Comparison of ENCODE assay signal across 8 cellular contexts in the genomic region with DNA sequence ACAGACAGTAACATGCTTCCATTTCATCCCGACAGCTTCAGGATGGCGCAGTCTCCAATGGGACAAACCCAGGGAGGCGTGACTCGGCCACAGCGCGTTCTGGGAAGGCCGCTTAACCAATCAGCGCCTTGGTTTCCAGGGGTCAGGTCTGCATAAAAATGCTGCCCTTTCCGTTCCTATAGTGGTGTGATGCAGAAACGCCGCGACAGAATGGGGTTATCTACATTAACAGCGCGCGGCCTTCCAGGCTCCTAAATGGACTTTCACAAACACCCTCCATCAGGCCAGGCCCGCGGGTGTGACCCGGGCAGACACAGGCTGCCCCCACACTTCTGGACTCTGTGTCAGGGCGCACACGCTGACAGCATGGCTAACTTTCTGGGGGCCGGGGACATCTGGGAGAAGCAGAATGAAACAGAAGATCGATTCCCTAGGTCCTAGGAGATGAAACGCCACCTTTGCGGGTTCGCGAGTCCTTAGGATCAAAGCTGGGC. TPM values are rescaled to one million over a fixed set of nuclear protein-coding genes. Genes with fewer than 3 reads are reported as not detected.
A peak's percentile ranks its signal among the peaks of the same experiment; 100 is the strongest.
DNase-seq lines count a peak whose midpoint lies in the region; ATAC-seq, FAIRE-seq and TF ChIP-seq lines count a peak whose summit lies in the region.

No MANE protein-coding gene starts in this region.

- peaks cover 4 to 13% (median 11%) of the 10 kb centered on the region in 4 donors for H3K4me1 Mint-ChIP-seq in naive thymus-derived CD8-positive, alpha-beta T cell

- POLR2A ChIA-PET in naive thymus-derived CD8-positive, alpha-beta T cell (lab: Charles Lee) = interaction anchor here (0.6 to 3.4 kb wide), 9 partner anchors 11 to 122 kb away, joined by 3 to 38 read pairs (median 7); partner anchors contain the start of genes ADAT1, CFDP1, GABARAPL2 and KARS1

- H3K27ac ChIP-seq in foreskin keratinocyte = peak overlapping the region; percentile 8

- H3K36me3 Mint-ChIP-seq in naive thymus-derived CD8-positive, alpha-beta T cell = no peaks in the 10 kb centered on the region

- no peaks in the 10 kb centered on the region for H3K9me3 Mint-ChIP-seq in naive thymus-derived CD8-positive, alpha-beta T cell

- H3K4me3 Mint-ChIP-seq in naive thymus-derived CD8-positive, alpha-beta T cell = peak overlapping the region; percentile 81 to 94 (median 90)

- H3K27me3 Mint-ChIP-seq in naive thymus-derived CD8-positive, alpha-beta T cell = peaks cover 3 to 20% (median 6%) of the 10 kb centered on the region in 5 donors

- TF ChIP-seq CTCF in foreskin keratinocyte (conservative IDR thresholded peaks at IDR 0.05) = peak; percentile 13

- peak overlapping the region in 9 of 10 donors; percentile 30 to 94 (median 92) for H3K27ac Mint-ChIP-seq in naive thymus-derived CD8-positive, alpha-beta T cell

- H3K27me3 ChIP-seq in foreskin keratinocyte = no peaks in the 10 kb centered on the region

- ATAC-seq in HG03064 (IDR thresholded peaks at IDR 0.05; ENCODE audit: low read depth, unreplicated experiment) (peak; percentile 35), foreskin keratinocyte (peak; percentile 67), GM21786 (IDR thresholded peaks at IDR 0.05; ENCODE audit: unreplicated experiment) (no peak)
- peak in 1 of 2 donors; percentile 3 for ATAC-seq in naive thymus-derived CD8-positive, alpha-beta T cell

- DNase-seq in AG08395 (ENCODE audit: low spot score) = peak; percentile 94
- no peak for DNase-seq in GM12891 (ENCODE audit: insufficient read length, low spot score)
- DNase-seq in NCI-H2196 treated with DMSO at 0.1 percent for 48 hours (lab: John Stamatoyannopoulos, UW; ENCODE audit: unreplicated experiment) = peak; percentile 42
- DNase-seq in activated CD8-positive, alpha-beta memory T cell treated with anti-CD3 and anti-CD28 coated beads, Interleukin-2, amount 50 U/mL, for 48 hours = peak; percentile 59
- DNase-seq in foreskin keratinocyte = peak; percentile 73 to 85
- no peak for DNase-seq in naive thymus-derived CD8-positive, alpha-beta T cell

- TF ChIP-seq POLR2A in GM12891 (IDR thresholded peaks at IDR 0.05; ENCODE audit: low read depth, low read length) = no peak

- peaks cover 9% of the 10 kb centered on the region for H3K4me1 ChIP-seq in foreskin keratinocyte

- FAIRE-seq in GM12891 (lab: Jason Lieb, UNC) = no peak

TF ChIP-seq in GM12891, 5 proteins besides CTCF, POLR2A, EP300 and RAD21:
- TF ChIP-seq TAF1 (IDR thresholded peaks at IDR 0.05; ENCODE audit: low read depth, low read length) (no peak; the same call in 1 of the 2 replicates), POLR2AphosphoS5 (IDR thresholded peaks at IDR 0.05; ENCODE audit: low read depth, low read length) (no peak), PAX5 (IDR thresholded peaks at IDR 0.05; ENCODE audit: insufficient read depth, low read length, severe bottlenecking) (peak; percentile 90), SPI1 (IDR thresholded peaks at IDR 0.05; ENCODE audit: low read depth, low read length) (no peak), POU2F2 (IDR thresholded peaks at IDR 0.05; ENCODE audit: low read depth, low read length) (peak; percentile 70; the same call in 1 of the 2 replicates)

RNA-seq across cellular contexts. Expression of gene TMEM231, which starts 0.8 kb away (rescaled TPM):
- polyA plus RNA-seq in GM12891 (2012; ENCODE audit: low read depth, missing spikeins) = 3.5 TPM
- 9.0 and 10.3 TPM in 2 replicates for total RNA-seq in foreskin keratinocyte
- polyA plus RNA-seq in foreskin keratinocyte = 7.1 and 7.3 TPM in 2 replicates
- total RNA-seq in naive thymus-derived CD8-positive, alpha-beta T cell = 1 to 10 TPM; 2.4 to 2.9 TPM
- polyA plus RNA-seq in naive thymus-derived CD8-positive, alpha-beta T cell = 1 to 10 TPM in 1 of 3 donors, under 1 TPM in 2; 0.95 to 1.4 (median 0.99) TPM

RNA-seq across cellular contexts. Expression of gene GABARAPL2, which starts 10.9 kb away (rescaled TPM):
- 93.0 TPM for polyA plus RNA-seq in GM12891 (2012; ENCODE audit: low read depth, missing spikeins)
- total RNA-seq in foreskin keratinocyte = 59.9 and 61.0 TPM in 2 replicates
- polyA plus RNA-seq in foreskin keratinocyte = 85.1 and 85.6 TPM in 2 replicates
- 10 to 100 TPM; 76.5 to 84.6 TPM for total RNA-seq in naive thymus-derived CD8-positive, alpha-beta T cell
- 100 to 1,000 TPM; 226 to 291 (median 250) TPM for polyA plus RNA-seq in naive thymus-derived CD8-positive, alpha-beta T cell

RNA-seq across cellular contexts. Expression of gene CHST5, which starts 19.4 kb away (rescaled TPM):
- polyA plus RNA-seq in GM12891 (2012; ENCODE audit: low read depth, missing spikeins) = 0.15 TPM
- 0.04 TPM in 1 of 2 replicates, not detected in the other for total RNA-seq in foreskin keratinocyte
- 0.04 TPM in 1 of 2 replicates, not detected in the other for polyA plus RNA-seq in foreskin keratinocyte
- total RNA-seq in naive thymus-derived CD8-positive, alpha-beta T cell = not detected
- polyA plus RNA-seq in naive thymus-derived CD8-positive, alpha-beta T cell = not detected

Comparison
In these comparisons a context has a peak if more than half of its experiments do, and no peak if none do; other contexts are left out.
1. DNase-seq: peak in AG08395 (single experiment), NCI-H2196 treated with DMSO at 0.1 percent for 48 hours (single experiment), activated CD8-positive, alpha-beta memory T cell treated with anti-CD3 and anti-CD28 coated beads, Interleukin-2, amount 50 U/mL, for 48 hours (single experiment) and foreskin keratinocyte (2 of 2); none in GM12891 (single experiment) and naive thymus-derived CD8-positive, alpha-beta T cell (0 of 10).